In genomic region chr20:44544178-44544719, GRCh38 we compare ENCODE assay signal across 1 cellular context.
TF ChIP-seq lines count a peak whose summit lies in the region.

No MANE protein-coding gene starts in this region.

TF ChIP-seq in K562, 482 proteins besides CTCF, POLR2A, EP300 and RAD21 (continued from another document and continues in another):
- TF ChIP-seq MYBL2 (IDR thresholded peaks at IDR 0.05; ENCODE audit: low read depth) (no peak), MYBL2 (CRISPR knock-in tag; IDR thresholded peaks at IDR 0.05; ENCODE audit: borderline replicate concordance) (no peak), ZNF140 (CRISPR knock-in tag; IDR thresholded peaks at IDR 0.05) (no peak), BRD4 (IDR thresholded peaks at IDR 0.05) (no peak), ZNF764 (CRISPR knock-in tag; IDR thresholded peaks at IDR 0.05; ENCODE audit: low read depth) (no peak), TBP (optimal IDR thresholded peaks at IDR 0.05; ENCODE audit: low read depth, low read length) (no peak), CREB5 (CRISPR knock-in tag; IDR thresholded peaks at IDR 0.05) (no peak), ILK (tag; IDR thresholded peaks at IDR 0.05; ENCODE audit: borderline replicate concordance, low read depth) (no peak), NCOR1 (IDR thresholded peaks at IDR 0.05) (peak; percentile 54), GATA2 (CRISPR knock-in tag; IDR thresholded peaks at IDR 0.05) (peak; percentile 33; the same call in 1 of the 2 replicates), ZNF76 (CRISPR knock-in tag; IDR thresholded peaks at IDR 0.05; ENCODE audit: borderline replicate concordance) (no peak), CEBPB (tag; IDR thresholded peaks at IDR 0.05) (no peak), PREB (CRISPR knock-in tag; IDR thresholded peaks at IDR 0.05) (no peak), HES1 (IDR thresholded peaks at IDR 0.05; ENCODE audit: low read depth) (no peak), CCAR2 (IDR thresholded peaks at IDR 0.05; ENCODE audit: low read depth, low read length) (no peak), HDAC3 (IDR thresholded peaks at IDR 0.05; ENCODE audit: borderline replicate concordance, partially characterized antibody) (no peak), ZFP1 (CRISPR knock-in tag; IDR thresholded peaks at IDR 0.05) (no peak), ZNF184 (CRISPR knock-in tag; IDR thresholded peaks at IDR 0.05) (no peak), CREB1 (IDR thresholded peaks at IDR 0.05) (no peak), CREB1 (CRISPR knock-in tag; IDR thresholded peaks at IDR 0.05) (no peak), SIRT6 (IDR thresholded peaks at IDR 0.05; ENCODE audit: low read depth, low read length) (no peak), SLC30A9 (CRISPR knock-in tag; IDR thresholded peaks at IDR 0.05) (no peak), CHD2 (IDR thresholded peaks at IDR 0.05; ENCODE audit: low read depth, low read length) (no peak), ZNF518B (CRISPR knock-in tag; IDR thresholded peaks at IDR 0.05) (no peak), TCF7L2 (IDR thresholded peaks at IDR 0.05; ENCODE audit: low read depth, low read length) (no peak), FOXA3 (CRISPR knock-in tag; conservative IDR thresholded peaks at IDR 0.05 in 1 of 2, IDR thresholded peaks at IDR 0.05 in 1 of 2) (no peak), USF2 (CRISPR knock-in tag; IDR thresholded peaks at IDR 0.05) (no peak), CHD4 (IDR thresholded peaks at IDR 0.05; ENCODE audit: insufficient read depth, insufficient replicate concordance, low read depth, low read length, poor library complexity, severe bottlenecking) (no peak), MAX (CRISPR knock-in tag; IDR thresholded peaks at IDR 0.05) (peak; percentile 69), ZBTB26 (CRISPR knock-in tag; IDR thresholded peaks at IDR 0.05) (no peak), STAT5B (CRISPR knock-in tag; IDR thresholded peaks at IDR 0.05) (no peak), ZNF639 (CRISPR knock-in tag; conservative IDR thresholded peaks at IDR 0.05 in 1 of 2, IDR thresholded peaks at IDR 0.05 in 1 of 2) (0 out of 4 replicates have a peak, but pooled peaks of 1 of the 2 experiments have one; percentile 17), BDP1 (IDR thresholded peaks at IDR 0.05; ENCODE audit: insufficient read depth, insufficient read length) (no peak), RB1 (IDR thresholded peaks at IDR 0.05; ENCODE audit: low read depth) (no peak), PATZ1 (CRISPR knock-in tag; IDR thresholded peaks at IDR 0.05; ENCODE audit: borderline replicate concordance) (no peak), ZNF217 (CRISPR knock-in tag; IDR thresholded peaks at IDR 0.05) (no peak), TFE3 (CRISPR knock-in tag; IDR thresholded peaks at IDR 0.05) (no peak), BHLHE40 (IDR thresholded peaks at IDR 0.05; ENCODE audit: low read length) (peak; percentile 95), MAFK (IDR thresholded peaks at IDR 0.05; ENCODE audit: low read length) (no peak), LEF1 (IDR thresholded peaks at IDR 0.05) (no peak), BRF2 (IDR thresholded peaks at IDR 0.05; ENCODE audit: borderline replicate concordance, insufficient read depth, insufficient read length) (no peak), E2F5 (CRISPR knock-in tag; IDR thresholded peaks at IDR 0.05) (no peak), KDM1A (IDR thresholded peaks at IDR 0.05) (no peak), BCL6 (CRISPR knock-in tag; IDR thresholded peaks at IDR 0.05) (no peak), JUN (IDR thresholded peaks at IDR 0.05; ENCODE audit: borderline replicate concordance, low read depth, low read length) (no peak), JUN (CRISPR knock-in tag; IDR thresholded peaks at IDR 0.05; ENCODE audit: borderline replicate concordance) (no peak), CBFA2T3 (IDR thresholded peaks at IDR 0.05) (peak; percentile 85), RBM34 (IDR thresholded peaks at IDR 0.05; ENCODE audit: borderline replicate concordance, insufficient read depth, low read length) (no peak), BACH1 (tag; IDR thresholded peaks at IDR 0.05) (no peak), HIVEP1 (CRISPR knock-in tag; IDR thresholded peaks at IDR 0.05) (no peak), ZNF766 (CRISPR knock-in tag; conservative IDR thresholded peaks at IDR 0.05) (no peak), RBFOX2 (IDR thresholded peaks at IDR 0.05; ENCODE audit: low read depth, low read length) (no peak), ATF4 (CRISPR knock-in tag; IDR thresholded peaks at IDR 0.05) (no peak), NFE2L1 (tag; IDR thresholded peaks at IDR 0.05; ENCODE audit: borderline replicate concordance, low read depth) (no peak), ZNF668 (CRISPR knock-in tag; IDR thresholded peaks at IDR 0.05) (no peak), SMARCA4 (IDR thresholded peaks at IDR 0.05) (peak; percentile 30; the same call in 1 of the 2 replicates)
